21 cellular contexts compared by ENCODE assay signal in genomic region chr3:191143224-191143623, GRCh38. TPM values are rescaled to one million over a fixed set of nuclear protein-coding genes. Genes with fewer than 3 reads are reported as not detected.
DNase-seq lines count a peak whose midpoint lies in the region; FAIRE-seq and TF ChIP-seq lines count a peak whose summit lies in the region.
"Had no signal": no experiment of that assay in that cellular context is flagged by ENCODE, and none has a peak within 500 bp of the region (broad histone marks: within the 10 kb centered on the region; RNA-seq: fewer than 3 reads in every experiment).

No MANE protein-coding gene starts in this region.

- in situ Hi-C loops in mammary epithelial cell (cut with MboI; ENCODE audit: low sequenced_read_pairs in 2 of 2) (no loop called here), KBM-7 (cut with MboI; ENCODE audit: low pct_unique_long_range_greater_than_20kb, low sequenced_read_pairs) (no loop called here)

- POLR2A ChIA-PET in MCF 10A (lab: Yijun Ruan, JAX): interaction anchor here (0.7 kb wide), 1 partner anchor 20 kb away, joined by 3 read pairs; no protein-coding TSS in a partner anchor

- no peak for FAIRE-seq in urothelium cell line (lab: Jason Lieb, UNC)
- FAIRE-seq: G401.6, GM18507 had no signal

- H3K27ac ChIP-seq in breast epithelium (no peak overlapping the region), mammary epithelial cell (ENCODE audit: insufficient read depth, low read depth, low read length) (no peak overlapping the region), coronary artery (no peak overlapping the region)
- H3K27ac ChIP-seq: 22Rv1, SK-N-MC had no signal

- H3K27me3 ChIP-seq in breast epithelium: no peaks in the 10 kb centered on the region
- no peaks in the 10 kb centered on the region for H3K27me3 ChIP-seq in mammary epithelial cell (ENCODE audit: insufficient read depth, low read length)

- peak overlapping the region; percentile 41 for H3K27ac Mint-ChIP-seq in MCF 10A (ENCODE audit: low read depth, unreplicated experiment)
- H3K27ac Mint-ChIP-seq: CD4-positive, alpha-beta memory T cell had no signal

- no peak for TF ChIP-seq POLR2A in breast epithelium (IDR thresholded peaks at IDR 0.05)

- H3K4me1 Mint-ChIP-seq in MCF 10A (ENCODE audit: insufficient read depth, unreplicated experiment): peaks cover 14% of the 10 kb centered on the region

- H3K36me3 Mint-ChIP-seq in MCF 10A (ENCODE audit: insufficient read depth, unreplicated experiment): no peaks in the 10 kb centered on the region
- H3K36me3 Mint-ChIP-seq: CD4-positive, alpha-beta memory T cell had no signal

- DNase-seq in MCF 10A (ENCODE audit: unreplicated experiment) (peak; percentile 60), breast epithelium (ENCODE audit: low spot score in 2 of 2) (no peak), mammary epithelial cell (peak; percentile 70), fibroblast of the aortic adventitia (ENCODE audit: low read depth) (peak; percentile 59), urothelium cell line (ENCODE audit: low spot score) (peak; percentile 3), KBM-7 (no peak), coronary artery (ENCODE audit: low spot score) (no peak), NOMO-1 (lab: John Stamatoyannopoulos, UW; ENCODE audit: unreplicated experiment in 2 of 2) (no peak)
- DNase-seq: CD4-positive, alpha-beta memory T cell; DMS79 treated with DMSO at 0.1 percent for 48 hours; H7; NCI-H1436; NCI-H2029 treated with DMSO at 0.1 percent for 48 hours; NCI-H748 treated with DMSO at 0.1 percent for 48 hours had no signal

- H3K4me3 Mint-ChIP-seq in MCF 10A (ENCODE audit: unreplicated experiment): no peak overlapping the region
- H3K4me3 Mint-ChIP-seq: CD4-positive, alpha-beta memory T cell had no signal

- H3K27me3 Mint-ChIP-seq in MCF 10A (ENCODE audit: insufficient read depth, unreplicated experiment): no peaks in the 10 kb centered on the region
- H3K27me3 Mint-ChIP-seq: CD4-positive, alpha-beta memory T cell had no signal

- dilution Hi-C loops in mammary epithelial cell (cut with HindIII; ENCODE audit: low sequenced_read_pairs): no loop called here

- CTCF ChIA-PET in MCF 10A (lab: Yijun Ruan, JAX): interaction anchor here (0.7 to 1.0 kb wide), 2 partner anchors 16 to 331 kb away, joined by 3 to 4 read pairs; no protein-coding TSS in a partner anchor
- CTCF ChIA-PET in mammary epithelial cell (lab: Charles Lee; ENCODE audit: low non-redundant PET): no interaction called here

- no peaks in the 10 kb centered on the region for H3K79me2 ChIP-seq in mammary epithelial cell (ENCODE audit: insufficient read depth, low read length)

- H2AFZ ChIP-seq in mammary epithelial cell (ENCODE audit: low read depth, low read length): peak overlapping the region; percentile 50

- H3K9me3 Mint-ChIP-seq in MCF 10A (ENCODE audit: unreplicated experiment): no peaks in the 10 kb centered on the region

- TF ChIP-seq CTCF in MCF 10A (IDR thresholded peaks at IDR 0.05; ENCODE audit: unreplicated experiment) (no peak), breast epithelium (IDR thresholded peaks at IDR 0.05) (no peak), mammary epithelial cell (conservative IDR thresholded peaks at IDR 0.05 in 1 of 2, IDR thresholded peaks at IDR 0.05 in 1 of 2; ENCODE audit: extremely low read depth in 1 of 2, insufficient read depth in 1 of 2, low read depth in 1 of 2, low read length in 2 of 2) (no peak), fibroblast of the aortic adventitia (IDR thresholded peaks at IDR 0.05; ENCODE audit: insufficient read depth, low read length) (no peak), coronary artery (IDR thresholded peaks at IDR 0.05) (no peak)

- H3K4me3 ChIP-seq in breast epithelium: no peak overlapping the region
- H3K4me3 ChIP-seq in mammary epithelial cell (replicated peaks in 1 of 3; ENCODE audit: insufficient read depth in 1 of 3, low read depth in 2 of 3, low read length in 3 of 3): no peak overlapping the region
- H3K4me3 ChIP-seq in fibroblast of the aortic adventitia (ENCODE audit: low read depth, low read length): no peak overlapping the region
- no peak overlapping the region for H3K4me3 ChIP-seq in coronary artery
- H3K4me3 ChIP-seq: SK-N-MC had no signal

- WGBS in mammary epithelial cell (ENCODE audit: low coverage, missing lambda C conversion rate): 0% methylated on average over 1 of the region's 1 CpG

- BruUV-seq in MCF 10A (replicated peaks; lab: Mats Ljungman, UMichigan) (no TSS peak), mammary epithelial cell (replicated peaks; lab: Mats Ljungman, UMichigan) (no TSS peak)

- H4K20me1 ChIP-seq in mammary epithelial cell (ENCODE audit: insufficient read depth, low read length): no peaks in the 10 kb centered on the region

- no peaks in the 10 kb centered on the region for H3K9me3 ChIP-seq in breast epithelium
- H3K9me3 ChIP-seq in mammary epithelial cell (replicated peaks; ENCODE audit: insufficient read depth, low read length): no peaks in the 10 kb centered on the region

- H3K4me1 ChIP-seq in breast epithelium (no peaks in the 10 kb centered on the region), mammary epithelial cell (ENCODE audit: insufficient read depth, low read length) (peaks cover 25% of the 10 kb centered on the region)

- no peaks in the 10 kb centered on the region for H3K36me3 ChIP-seq in breast epithelium
- H3K36me3 ChIP-seq in mammary epithelial cell (ENCODE audit: insufficient read depth, low read length): no peaks in the 10 kb centered on the region

- intact Hi-C loops in MCF 10A (cut with micrococcal nuclease): no loop called here
- intact Hi-C loops in breast epithelium (cut with DNase I; ENCODE audit: low total_unique reads): no loop called here
- intact Hi-C loops in mammary epithelial cell (cut with micrococcal nuclease): no loop called here

- peak overlapping the region; percentile 14 for H3K4me2 ChIP-seq in mammary epithelial cell (ENCODE audit: insufficient read depth, low read depth, low read length)

- no peak overlapping the region for H3K9ac ChIP-seq in mammary epithelial cell (ENCODE audit: insufficient read depth, low read length)

RNA-seq across cellular contexts. Expression of gene OSTN, which starts 55.8 kb away (rescaled TPM):
- total RNA-seq in MCF 10A (2022): not detected in 2 replicates
- total RNA-seq in breast epithelium: 1 to 10 TPM in 1 of 3 donors, not detected in 2; 2.5 TPM
- total RNA-seq in mammary epithelial cell: not detected
- not detected for polyA plus RNA-seq in mammary epithelial cell
- not detected for polyA minus RNA-seq in mammary epithelial cell
- total RNA-seq in fibroblast of the aortic adventitia (ENCODE audit: low replicate concordance): 0.99 TPM in 1 of 2 replicates, not detected in the other
- total RNA-seq: CD4-positive, alpha-beta memory T cell; H7; HT1080; NCI-H460 had no signal
- polyA plus RNA-seq: BJ; CD4-positive, alpha-beta memory T cell had no signal

Comparison
In these comparisons a context has a peak if more than half of its experiments do, and no peak if none do; other contexts are left out.
1. DNase-seq: peak in MCF 10A (single experiment), mammary epithelial cell (single experiment), fibroblast of the aortic adventitia (single experiment) and urothelium cell line (single experiment); none in breast epithelium (0 of 2), KBM-7 (single experiment), coronary artery (single experiment) and NOMO-1 (0 of 2).